In the genomic region with DNA sequence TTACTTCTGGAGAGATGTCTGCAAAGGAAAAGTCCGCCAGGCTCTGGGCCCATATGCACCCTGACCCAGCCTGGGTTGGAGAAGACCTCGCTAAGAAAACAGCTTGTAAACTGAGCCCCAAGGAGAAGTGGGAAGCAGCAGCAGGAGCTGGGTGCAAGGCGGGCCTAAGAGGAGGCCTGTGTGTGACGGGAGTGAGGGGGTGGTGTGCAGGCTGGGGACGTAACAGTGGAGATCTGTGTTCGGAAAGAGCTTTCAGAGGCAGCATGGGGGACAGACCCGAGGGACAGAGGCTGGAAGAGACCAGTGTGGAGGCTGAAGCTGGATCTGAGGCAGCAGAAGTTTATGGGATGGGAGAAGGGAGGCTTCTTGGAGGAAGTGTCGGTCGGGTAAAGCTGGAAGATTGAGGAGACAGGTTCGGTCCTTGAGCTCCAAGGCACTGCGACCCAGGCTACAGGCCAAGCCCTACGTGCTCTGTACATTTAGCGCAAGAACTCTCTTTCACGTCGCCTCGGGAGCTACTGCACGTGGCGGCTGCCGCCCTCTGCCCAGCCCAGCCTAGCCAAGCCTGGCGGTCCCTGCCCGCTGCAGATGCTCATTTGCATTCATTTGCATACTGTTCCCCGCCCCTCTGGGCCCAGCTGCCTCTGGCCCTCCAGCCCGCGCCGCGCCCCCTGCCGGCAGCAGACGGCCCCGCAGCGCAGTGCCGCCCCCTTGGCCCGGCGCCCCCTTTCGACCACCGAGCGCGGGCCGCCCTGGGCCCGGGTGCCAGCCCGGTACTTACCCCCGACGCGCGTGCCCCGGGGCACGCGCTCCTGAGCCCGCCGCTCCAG, we compare ENCODE assay signal across 9 cellular contexts. TPM values are rescaled to one million over a fixed set of nuclear protein-coding genes. Genes with fewer than 3 reads are reported as not detected.
A peak's percentile ranks its signal among the peaks of the same experiment; 100 is the strongest.
DNase-seq lines count a peak whose midpoint lies in the region; ATAC-seq, FAIRE-seq and TF ChIP-seq lines count a peak whose summit lies in the region.
"Had no signal": no experiment of that assay in that cellular context is flagged by ENCODE, and none has a peak within 500 bp of the region (broad histone marks: within the 10 kb centered on the region; RNA-seq: fewer than 3 reads in every experiment).

No MANE protein-coding gene starts in this region.

- H3K79me2 ChIP-seq in ACC112 (ENCODE audit: control insufficient read depth, insufficient read depth, low read length, unreplicated experiment): no peaks in the 10 kb centered on the region
- H3K79me2 ChIP-seq in SU-DHL-6 (ENCODE audit: insufficient read depth, low read length): no peaks in the 10 kb centered on the region
- no peaks in the 10 kb centered on the region for H3K79me2 ChIP-seq in HepG2 (ENCODE audit: insufficient read depth, low read length)

- CTCF ChIA-PET in HepG2 (lab: Yijun Ruan, JAX; ENCODE audit: low intra/inter-chr PET ratio, low total read pairs): no interaction called here

- peak overlapping the region; percentile 38; the same call in 1 of the 2 replicates for H3K9ac ChIP-seq in SU-DHL-6 (ENCODE audit: low read length)
- peak overlapping the region; percentile 30 to 40 for H3K9ac ChIP-seq in colonic mucosa (ENCODE audit: low read depth in 2 of 2, low read length in 2 of 2)
- H3K9ac ChIP-seq in HepG2 (ENCODE audit: insufficient read depth, low read depth, low read length): no peak overlapping the region

- H3K4me2 ChIP-seq in SU-DHL-6 (ENCODE audit: low read depth, low read length, poor library complexity, severe bottlenecking) (peak overlapping the region; percentile 48), HepG2 (ENCODE audit: low read depth, low read length) (peak overlapping the region; percentile 74)

- in situ Hi-C loops in HepG2 (cut with HindIII; ENCODE audit: extremely low pct_ligation_motif_present, low pct_unique_long_range_greater_than_20kb): no loop called here

- TF ChIP-seq EP300 in HepG2 (IDR thresholded peaks at IDR 0.05; ENCODE audit: low read depth in 2 of 2, low read length in 2 of 2) (no peak), HepG2 (CRISPR knock-in tag; IDR thresholded peaks at IDR 0.05; ENCODE audit: borderline replicate concordance) (no peak)

- H3K36me3 ChIP-seq in ACC112 (ENCODE audit: insufficient read depth, low read length) (no peaks in the 10 kb centered on the region), SU-DHL-6 (ENCODE audit: low read length) (no peaks in the 10 kb centered on the region), colonic mucosa (no peaks in the 10 kb centered on the region), HepG2 (replicated peaks in 1 of 2; ENCODE audit: control insufficient read depth in 1 of 2, insufficient read depth in 2 of 2, low read length in 2 of 2) (no peaks in the 10 kb centered on the region)

- H3K9me3 ChIP-seq in SU-DHL-6 (ENCODE audit: insufficient read depth, low read length) (no peaks in the 10 kb centered on the region), colonic mucosa (no peaks in the 10 kb centered on the region), HepG2 (ENCODE audit: low read length) (no peaks in the 10 kb centered on the region)

- ATAC-seq in HepG2 (peak; percentile 81), GM21786 (IDR thresholded peaks at IDR 0.05; ENCODE audit: unreplicated experiment) (no peak)

- peak; percentile 54 for DNase-seq in colonic mucosa
- DNase-seq in HepG2 (ENCODE audit: low spot score): no peak
- DNase-seq in stimulated activated CD4-positive, alpha-beta T cell treated with anti-CD3 and anti-CD28 coated beads, TNF-alpha, amount 100 ng/mL, for 48 hours (ENCODE audit: low read depth in 3 of 3): peak in 2 of 3 donors; percentile 36 to 52
- DNase-seq in activated gamma-delta T cell (lab: John Stamatoyannopoulos, UW): no peak

- H3K27me3 ChIP-seq in ACC112 (ENCODE audit: insufficient read depth, low read length): peaks cover 25% of the 10 kb centered on the region
- no peaks in the 10 kb centered on the region for H3K27me3 ChIP-seq in SU-DHL-6 (ENCODE audit: low read length)
- H3K27me3 ChIP-seq in colonic mucosa: no peaks in the 10 kb centered on the region
- peaks cover 8 to 67% of the 10 kb centered on the region in 2 experiments; a peak in 3 of 5 replicates for H3K27me3 ChIP-seq in HepG2 (ENCODE audit: control insufficient read depth in 1 of 2, insufficient read depth in 2 of 2, low read length in 2 of 2)

- H4K20me1 ChIP-seq in SU-DHL-6 (ENCODE audit: low read depth, low read length): no peaks in the 10 kb centered on the region
- H4K20me1 ChIP-seq in HepG2 (ENCODE audit: insufficient read depth, low read length): 0 out of 2 replicates have a peak, but pooled peaks cover 2% of the 10 kb centered on the region

- H3K4me3 ChIP-seq in ACC112 (ENCODE audit: low read depth, low read length) (peak overlapping the region; percentile 74), GM12875 (ENCODE audit: low read depth, low read length) (peak overlapping the region; percentile 5), SU-DHL-6 (ENCODE audit: insufficient read depth, low read length, poor library complexity, severe bottlenecking) (no peak overlapping the region), colonic mucosa (peak overlapping the region; percentile 46), HepG2 (replicated peaks in 1 of 3; ENCODE audit: insufficient read depth in 1 of 3, low read depth in 2 of 3, low read length in 3 of 3) (peak overlapping the region; percentile 11 to 62 (median 55); a peak in 4 of 6 replicates)

- intact Hi-C loops in colonic mucosa (cut with DNase I) (no loop called here), HepG2 (cut with micrococcal nuclease; ENCODE audit: unreplicated experiment) (no loop called here)

- TF ChIP-seq POLR2A in HepG2 (IDR thresholded peaks at IDR 0.05; ENCODE audit: insufficient read depth in 1 of 2, low read depth in 2 of 2, low read length in 2 of 2): no peak

- WGBS in HepG2 (ENCODE audit: low lambda C conversion rate): 53% methylated on average over 19 of the region's 49 CpGs

- TF ChIP-seq RAD21 in HepG2 (CRISPR knock-in tag; IDR thresholded peaks at IDR 0.05): peak; percentile 64

- no peak overlapping the region for H3K27ac ChIP-seq in ACC112 (ENCODE audit: low read depth, low read length)
- no peak overlapping the region for H3K27ac ChIP-seq in SU-DHL-6 (ENCODE audit: low read depth, low read length)
- peak overlapping the region; percentile 55 for H3K27ac ChIP-seq in colonic mucosa
- H3K27ac ChIP-seq in HepG2 (ENCODE audit: extremely low read length, insufficient read depth, low read length): no peak overlapping the region

- FAIRE-seq in HepG2 (lab: Jason Lieb, UNC): no peak
- FAIRE-seq: islet of Langerhans had no signal

- no TSS peak for BruUV-seq in HepG2 (replicated peaks; lab: Mats Ljungman, UMichigan)

- no peaks in the 10 kb centered on the region for H3F3A ChIP-seq in SU-DHL-6 (ENCODE audit: insufficient read depth)

- H2AFZ ChIP-seq in ACC112 (ENCODE audit: low read length, unreplicated experiment): peak overlapping the region; percentile 75
- H2AFZ ChIP-seq in SU-DHL-6 (ENCODE audit: low read depth, low read length, severe bottlenecking): no peak overlapping the region
- no peak overlapping the region for H2AFZ ChIP-seq in HepG2 (ENCODE audit: low read length)

- TF ChIP-seq CTCF in GM12875 (IDR thresholded peaks at IDR 0.05; ENCODE audit: borderline replicate concordance, insufficient read depth, low read depth, low read length): peak; percentile 77
- TF ChIP-seq CTCF in SU-DHL-6 (IDR thresholded peaks at IDR 0.05; ENCODE audit: insufficient read depth, low read length, poor library complexity, severe bottlenecking): peak; percentile 74
- peak; percentile 56 for TF ChIP-seq CTCF in colonic mucosa (IDR thresholded peaks at IDR 0.05)
- TF ChIP-seq CTCF in HepG2 (CRISPR knock-in tag; IDR thresholded peaks at IDR 0.05): peak; percentile 47

- POLR2A ChIA-PET in HepG2 (lab: Yijun Ruan, JAX): no interaction called here

- no peaks in the 10 kb centered on the region for H3K9me2 ChIP-seq in SU-DHL-6 (replicated peaks; ENCODE audit: insufficient read depth, low read length)

- no peaks in the 10 kb centered on the region for H3K4me1 ChIP-seq in ACC112 (ENCODE audit: control insufficient read depth, insufficient read depth, low read length, unreplicated experiment)
- H3K4me1 ChIP-seq in colonic mucosa: no peaks in the 10 kb centered on the region
- no peaks in the 10 kb centered on the region for H3K4me1 ChIP-seq in HepG2 (ENCODE audit: insufficient read depth, low read length)

RNA-seq across cellular contexts. Expression of a gene that starts 6.3 kb away (rescaled TPM):
- total RNA-seq in colonic mucosa (1 to 10 TPM; 1.6 to 3.0 TPM), HepG2 (2016; rRNA removed; fragmentation: Illumina TruSeq; extraction: Trizol) (not detected in 2 replicates)
- total RNA-seq in HepG2 (2016; cell fraction: cytosol; rRNA removed; fragmentation: Illumina TruSeq; extraction: Trizol; ENCODE audit: low read depth): not detected in 2 replicates
- total RNA-seq in HepG2 (2016; cell fraction: insoluble cytoplasmic fraction; rRNA removed; fragmentation: Illumina TruSeq; extraction: Trizol): not detected in 2 replicates
- total RNA-seq in HepG2 (2016; cell fraction: membrane; rRNA removed; fragmentation: Illumina TruSeq; extraction: Trizol): not detected in 2 replicates
- total RNA-seq in HepG2 (2016; cell fraction: nucleus; rRNA removed; fragmentation: Illumina TruSeq; extraction: Trizol): not detected in 2 replicates
- polyA plus RNA-seq in HepG2 (2011; rRNA removed): not detected in 2 replicates
- not detected in 2 replicates for polyA plus RNA-seq in HepG2 (2011; cell fraction: cytosol; rRNA removed)
- polyA plus RNA-seq in HepG2 (2011; cell fraction: nucleus; rRNA removed): 0.38 TPM in 1 of 2 replicates, not detected in the other
- polyA plus RNA-seq in HepG2 (2012): not detected in 2 replicates
- not detected in 2 replicates for polyA plus RNA-seq in HepG2 (2016; cell fraction: cytosol; fragmentation: Illumina TruSeq; extraction: Trizol; ENCODE audit: low read depth)
- not detected in 2 replicates for polyA plus RNA-seq in HepG2 (2016; cell fraction: insoluble cytoplasmic fraction; fragmentation: Illumina TruSeq; extraction: Trizol; ENCODE audit: low read depth)
- not detected in 2 replicates for polyA plus RNA-seq in HepG2 (2016; cell fraction: membrane; fragmentation: Illumina TruSeq; extraction: Trizol; ENCODE audit: low read depth)
- polyA plus RNA-seq in HepG2 (2016; cell fraction: nucleus; fragmentation: Illumina TruSeq; extraction: Trizol; ENCODE audit: insufficient read depth, low read depth): not detected in 2 replicates
- polyA minus RNA-seq in HepG2 (2011; rRNA and poly(A)+ RNA removed; ENCODE audit: low replicate concordance): 0.35 TPM in 1 of 2 replicates, not detected in the other
- not detected in 2 replicates for polyA minus RNA-seq in HepG2 (2011; cell fraction: cytosol; rRNA and poly(A)+ RNA removed)
- polyA minus RNA-seq in HepG2 (2011; cell fraction: nucleus; rRNA and poly(A)+ RNA removed): not detected in 2 replicates

RNA-seq across cellular contexts. Expression of a gene that starts 8.6 kb away (rescaled TPM):
- total RNA-seq in colonic mucosa (100 to 1,000 TPM; 715 to 878 TPM), HepG2 (2016; rRNA removed; fragmentation: Illumina TruSeq; extraction: Trizol) (0.76 and 2.5 TPM in 2 replicates)
- total RNA-seq in HepG2 (2016; cell fraction: cytosol; rRNA removed; fragmentation: Illumina TruSeq; extraction: Trizol; ENCODE audit: low read depth): 6.9 and 7.0 TPM in 2 replicates
- total RNA-seq in HepG2 (2016; cell fraction: insoluble cytoplasmic fraction; rRNA removed; fragmentation: Illumina TruSeq; extraction: Trizol): 0.83 and 1.3 TPM in 2 replicates
- total RNA-seq in HepG2 (2016; cell fraction: membrane; rRNA removed; fragmentation: Illumina TruSeq; extraction: Trizol): 5.0 and 5.4 TPM in 2 replicates
- 1.2 and 1.7 TPM in 2 replicates for total RNA-seq in HepG2 (2016; cell fraction: nucleus; rRNA removed; fragmentation: Illumina TruSeq; extraction: Trizol)
- polyA plus RNA-seq in HepG2 (2011; rRNA removed): 2.9 and 4.0 TPM in 2 replicates
- polyA plus RNA-seq in HepG2 (2011; cell fraction: cytosol; rRNA removed): 4.2 and 5.4 TPM in 2 replicates
- polyA plus RNA-seq in HepG2 (2011; cell fraction: nucleus; rRNA removed): 2.7 and 3.1 TPM in 2 replicates
- polyA plus RNA-seq in HepG2 (2012): 0.43 and 2.3 TPM in 2 replicates
- 9.6 and 9.8 TPM in 2 replicates for polyA plus RNA-seq in HepG2 (2016; cell fraction: cytosol; fragmentation: Illumina TruSeq; extraction: Trizol; ENCODE audit: low read depth)
- polyA plus RNA-seq in HepG2 (2016; cell fraction: insoluble cytoplasmic fraction; fragmentation: Illumina TruSeq; extraction: Trizol; ENCODE audit: low read depth): 1.0 and 1.1 TPM in 2 replicates
- polyA plus RNA-seq in HepG2 (2016; cell fraction: membrane; fragmentation: Illumina TruSeq; extraction: Trizol; ENCODE audit: low read depth): 6.2 and 6.8 TPM in 2 replicates
- polyA plus RNA-seq in HepG2 (2016; cell fraction: nucleus; fragmentation: Illumina TruSeq; extraction: Trizol; ENCODE audit: insufficient read depth, low read depth): 1.3 and 2.6 TPM in 2 replicates
- polyA minus RNA-seq in HepG2 (2011; rRNA and poly(A)+ RNA removed; ENCODE audit: low replicate concordance): 6.4 and 19.0 TPM in 2 replicates
- polyA minus RNA-seq in HepG2 (2011; cell fraction: cytosol; rRNA and poly(A)+ RNA removed): 1.8 TPM in 1 of 2 replicates, not detected in the other
- 0.75 TPM in 1 of 2 replicates, not detected in the other for polyA minus RNA-seq in HepG2 (2011; cell fraction: nucleus; rRNA and poly(A)+ RNA removed)

RNA-seq across cellular contexts. Expression of a gene that starts 21.9 kb away (rescaled TPM):
- total RNA-seq in colonic mucosa: under 1 TPM; 0.45 to 0.64 TPM
- total RNA-seq in HepG2 (2016; rRNA removed; fragmentation: Illumina TruSeq; extraction: Trizol): 1.6 and 3.1 TPM in 2 replicates
- 2.6 and 2.8 TPM in 2 replicates for total RNA-seq in HepG2 (2016; cell fraction: cytosol; rRNA removed; fragmentation: Illumina TruSeq; extraction: Trizol; ENCODE audit: low read depth)
- 1.6 and 2.6 TPM in 2 replicates for total RNA-seq in HepG2 (2016; cell fraction: insoluble cytoplasmic fraction; rRNA removed; fragmentation: Illumina TruSeq; extraction: Trizol)
- total RNA-seq in HepG2 (2016; cell fraction: membrane; rRNA removed; fragmentation: Illumina TruSeq; extraction: Trizol): 5.4 and 6.4 TPM in 2 replicates
- total RNA-seq in HepG2 (2016; cell fraction: nucleus; rRNA removed; fragmentation: Illumina TruSeq; extraction: Trizol): 1.3 and 2.2 TPM in 2 replicates
- 1.0 and 1.4 TPM in 2 replicates for polyA plus RNA-seq in HepG2 (2011; rRNA removed)
- polyA plus RNA-seq in HepG2 (2011; cell fraction: cytosol; rRNA removed): 0.60 and 1.0 TPM in 2 replicates
- 1.8 and 2.0 TPM in 2 replicates for polyA plus RNA-seq in HepG2 (2011; cell fraction: nucleus; rRNA removed)
- polyA plus RNA-seq in HepG2 (2012): 0.46 and 0.56 TPM in 2 replicates
- polyA plus RNA-seq in HepG2 (2016; cell fraction: cytosol; fragmentation: Illumina TruSeq; extraction: Trizol; ENCODE audit: low read depth): 4.2 and 5.7 TPM in 2 replicates
- 1.4 and 1.8 TPM in 2 replicates for polyA plus RNA-seq in HepG2 (2016; cell fraction: insoluble cytoplasmic fraction; fragmentation: Illumina TruSeq; extraction: Trizol; ENCODE audit: low read depth)
- polyA plus RNA-seq in HepG2 (2016; cell fraction: membrane; fragmentation: Illumina TruSeq; extraction: Trizol; ENCODE audit: low read depth): 5.2 and 5.9 TPM in 2 replicates
- 2.1 and 4.0 TPM in 2 replicates for polyA plus RNA-seq in HepG2 (2016; cell fraction: nucleus; fragmentation: Illumina TruSeq; extraction: Trizol; ENCODE audit: insufficient read depth, low read depth)
- 0.78 TPM in 1 of 2 replicates, not detected in the other for polyA minus RNA-seq in HepG2 (2011; rRNA and poly(A)+ RNA removed; ENCODE audit: low replicate concordance)
- polyA minus RNA-seq in HepG2 (2011; cell fraction: cytosol; rRNA and poly(A)+ RNA removed): 0.88 TPM in 1 of 2 replicates, not detected in the other
- polyA minus RNA-seq in HepG2 (2011; cell fraction: nucleus; rRNA and poly(A)+ RNA removed): 0.62 TPM in 1 of 2 replicates, not detected in the other

Comparison
In these comparisons a context has a peak if more than half of its experiments do, and no peak if none do; other contexts are left out.
1. DNase-seq: peak in colonic mucosa (single experiment) and stimulated activated CD4-positive, alpha-beta T cell treated with anti-CD3 and anti-CD28 coated beads, TNF-alpha, amount 100 ng/mL, for 48 hours (2 of 3); none in HepG2 (single experiment) and activated gamma-delta T cell (single experiment).
2. RNA of a gene that starts 8.6 kb away (total RNA-seq): 715 to 878 TPM in colonic mucosa; 0.76 to 7.0 TPM in HepG2; every median in the first group is over 10 times any median in the second.
3. Peak in every context shown above with its lines, with median percentiles within 50 percentile points of each other: CTCF ChIP-seq.